8 cellular contexts compared by ENCODE assay signal in genomic region chr16:87608400-87608985, GRCh38. TPM values are rescaled to one million over a fixed set of nuclear protein-coding genes. Genes with fewer than 3 reads are reported as not detected.
DNase-seq lines count a peak whose midpoint lies in the region; ATAC-seq and TF ChIP-seq lines count a peak whose summit lies in the region.

No MANE protein-coding gene starts in this region.

- peaks cover 2% of the 10 kb centered on the region for H3K4me1 Mint-ChIP-seq in activated CD8-positive, alpha-beta memory T cell treated with anti-CD3 and anti-CD28 coated beads, Interleukin-2, amount 10 ng/mL, durations not matched to agents 7 days and 5 days

- ATAC-seq in activated CD8-positive, alpha-beta memory T cell treated with anti-CD3 and anti-CD28 coated beads, Interleukin-2, amount 10 ng/mL, durations not matched to agents 7 days and 5 days: no peak
- no peak for ATAC-seq in HG02938 (IDR thresholded peaks at IDR 0.05; ENCODE audit: unreplicated experiment)
- ATAC-seq in gastroesophageal sphincter: no peak

- H3K27me3 ChIP-seq in smooth muscle cell (ENCODE audit: low read depth) (peaks cover 15% of the 10 kb centered on the region), gastroesophageal sphincter (peaks cover 71% of the 10 kb centered on the region)

- peak; percentile 1 to 13 for DNase-seq in AML-193 (lab: John Stamatoyannopoulos, UW)
- peak; percentile 31 for DNase-seq in KG1 (lab: John Stamatoyannopoulos, UW)
- peak; percentile 66 for DNase-seq in activated CD8-positive, alpha-beta memory T cell treated with anti-CD3 and anti-CD28 coated beads, Interleukin-2, amount 10 ng/mL, durations not matched to agents 7 days and 5 days
- DNase-seq in foreskin melanocyte: peak; percentile 34
- peak; percentile 48 for DNase-seq in smooth muscle cell (lab: John Stamatoyannopoulos, UW; ENCODE audit: unreplicated experiment)
- no peak for DNase-seq in DMS79 treated with DMSO at 0.1 percent for 48 hours (lab: John Stamatoyannopoulos, UW)

- no peaks in the 10 kb centered on the region for H3K9me3 Mint-ChIP-seq in activated CD8-positive, alpha-beta memory T cell treated with anti-CD3 and anti-CD28 coated beads, Interleukin-2, amount 10 ng/mL, durations not matched to agents 7 days and 5 days (ENCODE audit: low read depth)

- H3K36me3 ChIP-seq in smooth muscle cell (ENCODE audit: low read depth): no peaks in the 10 kb centered on the region
- no peaks in the 10 kb centered on the region for H3K36me3 ChIP-seq in gastroesophageal sphincter

- CTCF ChIA-PET in activated CD8-positive, alpha-beta memory T cell treated with anti-CD3 and anti-CD28 coated beads, Interleukin-2, amount 10 ng/mL, durations not matched to agents 7 days and 5 days (lab: Charles Lee): no interaction called here

- peaks cover 32% of the 10 kb centered on the region for H3K27me3 Mint-ChIP-seq in activated CD8-positive, alpha-beta memory T cell treated with anti-CD3 and anti-CD28 coated beads, Interleukin-2, amount 10 ng/mL, durations not matched to agents 7 days and 5 days

- no peaks in the 10 kb centered on the region for H3K79me2 ChIP-seq in smooth muscle cell (ENCODE audit: low read depth)

- H3K4me2 ChIP-seq in smooth muscle cell: no peak overlapping the region

- H3K9me3 ChIP-seq in smooth muscle cell (replicated peaks; ENCODE audit: low read depth) (no peaks in the 10 kb centered on the region), gastroesophageal sphincter (no peaks in the 10 kb centered on the region)

- H3K4me3 Mint-ChIP-seq in activated CD8-positive, alpha-beta memory T cell treated with anti-CD3 and anti-CD28 coated beads, Interleukin-2, amount 10 ng/mL, durations not matched to agents 7 days and 5 days: no peak overlapping the region

- TF ChIP-seq EP300 in gastroesophageal sphincter (IDR thresholded peaks at IDR 0.05): no peak

- no peak overlapping the region for H3K9ac ChIP-seq in smooth muscle cell (ENCODE audit: low read depth)

- H4K20me1 ChIP-seq in smooth muscle cell (ENCODE audit: low read depth): peaks cover 75% of the 10 kb centered on the region

- no peaks in the 10 kb centered on the region for H3F3A ChIP-seq in smooth muscle cell (ENCODE audit: low read depth)

- H3K4me1 ChIP-seq in smooth muscle cell (ENCODE audit: low read depth) (peaks cover 12% of the 10 kb centered on the region), gastroesophageal sphincter (peaks cover 0 to 8% (median 0%) of the 10 kb centered on the region in 3 donors)

- WGBS in smooth muscle cell (ENCODE audit: low lambda C conversion rate): 60% methylated on average over 20 of the region's 20 CpGs
- WGBS in gastroesophageal sphincter (ENCODE audit: low coverage in 1 of 2), 2 donors: 90% methylated on average over 3 of the region's 20 CpGs; no CpG with 5 or more reads in 1 of the 2 donors

- no peaks in the 10 kb centered on the region for H3K36me3 Mint-ChIP-seq in activated CD8-positive, alpha-beta memory T cell treated with anti-CD3 and anti-CD28 coated beads, Interleukin-2, amount 10 ng/mL, durations not matched to agents 7 days and 5 days

- no peak overlapping the region for H2AFZ ChIP-seq in smooth muscle cell (ENCODE audit: low read depth)

- no peak for TF ChIP-seq POLR2A in gastroesophageal sphincter (IDR thresholded peaks at IDR 0.05)

- H3K27ac Mint-ChIP-seq in activated CD8-positive, alpha-beta memory T cell treated with anti-CD3 and anti-CD28 coated beads, Interleukin-2, amount 10 ng/mL, durations not matched to agents 7 days and 5 days: no peak overlapping the region

- TF ChIP-seq CTCF in smooth muscle cell (IDR thresholded peaks at IDR 0.05; ENCODE audit: borderline replicate concordance, insufficient read depth, poor library complexity, severe bottlenecking) (no peak), gastroesophageal sphincter (IDR thresholded peaks at IDR 0.05) (no peak)

- H3K4me3 ChIP-seq in smooth muscle cell (no peak overlapping the region), gastroesophageal sphincter (no peak overlapping the region)

- H3K27ac ChIP-seq in smooth muscle cell (ENCODE audit: low read depth) (no peak overlapping the region), gastroesophageal sphincter (no peak overlapping the region)

RNA-seq across cellular contexts. Expression of gene JPH3, which starts 6.2 kb away (rescaled TPM):
- not detected for total RNA-seq in activated CD8-positive, alpha-beta memory T cell treated with anti-CD3 and anti-CD28 coated beads, Interleukin-2, amount 10 ng/mL, durations not matched to agents 7 days and 5 days
- 2.4 and 4.9 TPM in 2 replicates for total RNA-seq in smooth muscle cell
- 2.1 and 4.3 TPM in 2 replicates for polyA plus RNA-seq in smooth muscle cell
- total RNA-seq in gastroesophageal sphincter: 1 to 10 TPM in 3 of 4 donors, under 1 TPM in 1; 0.72 to 4.4 (median 1.1) TPM
